16 cellular contexts compared by ENCODE assay signal in genomic region chr3:154062513-154062912, GRCh38.
"Had no signal": no experiment of that assay in that cellular context is flagged by ENCODE, and none has a peak within 500 bp of the region (broad histone marks: within the 10 kb centered on the region; RNA-seq: fewer than 3 reads in every experiment).

No MANE protein-coding gene starts in this region.

- H3K27ac ChIP-seq: left lung, right lobe of liver had no signal

- DNase-seq: activated CD4-positive, alpha-beta T cell treated with anti-CD3 and anti-CD28 coated beads for 4 hours; activated CD4-positive, alpha-beta T cell treated with anti-CD3 and anti-CD28 coated beads, Interleukin-2, amount 50 U/mL, for 48 hours; activated CD8-positive, alpha-beta memory T cell treated with anti-CD3 and anti-CD28 coated beads for 24 hours; activated effector memory CD4-positive, alpha-beta T cell treated with Interleukin-2 at 50 U/mL for 16 hours; activated naive CD4-positive, alpha-beta T cell treated with Interleukin-2 at 50 U/mL for 16 hours; anterior cingulate cortex; dermis blood vessel endothelial cell; effector CD4-positive, alpha-beta T cell; left lung; mucosa of descending colon; right lobe of liver; stimulated activated CD4-positive, alpha-beta T cell treated with anti-CD3 and anti-CD28 coated beads, Interleukin-2, amount 100 ng/mL, for 48 hours; stimulated activated naive CD4-positive, alpha-beta T cell treated with Interleukin-2 at 50 U/mL for 16 hours; trophoblast cell had no signal

- H3K4me3 ChIP-seq: left lung, lung, mucosa of descending colon, right lobe of liver, thoracic aorta had no signal

- H3K9me3 ChIP-seq: left lung, mucosa of descending colon, right lobe of liver, thoracic aorta had no signal

- H3K36me3 ChIP-seq: left lung, right lobe of liver, thoracic aorta had no signal

- H3K4me1 ChIP-seq: left lung, right lobe of liver had no signal

- H3K27me3 ChIP-seq: left lung, right lobe of liver had no signal
